Comparison of ENCODE assay signal across 8 cellular contexts in genomic region chr21:13980115-13980662, GRCh38.
DNase-seq lines count a peak whose midpoint lies in the region; ATAC-seq and TF ChIP-seq lines count a peak whose summit lies in the region.
"Not testable (repeated sequence)": the region's sequence is repeated elsewhere in the genome, so short reads cannot be mapped to it uniquely, and the experiment has no call there.

No MANE protein-coding gene starts in this region.

- H4K8ac ChIP-seq in mesendoderm (ENCODE audit: low read depth, low read length) = not testable (repeated sequence)

- not testable (repeated sequence) for H3K23ac ChIP-seq in mesendoderm (ENCODE audit: low read length)

- H3K27ac ChIP-seq in mesendoderm (ENCODE audit: low read depth, low read length) = not testable (repeated sequence)

- not testable (repeated sequence) for H3K27me3 ChIP-seq in mesendoderm (ENCODE audit: insufficient read depth, low read length, poor library complexity)

- not testable (repeated sequence) for H3K9ac ChIP-seq in mesendoderm (ENCODE audit: low read length)

- H3K79me1 ChIP-seq in mesendoderm (ENCODE audit: low read length) = not testable (repeated sequence)

- H2BK15ac ChIP-seq in mesendoderm (replicated peaks; ENCODE audit: low read depth) = not testable (repeated sequence)

- not testable (repeated sequence) for H2BK120ac ChIP-seq in mesendoderm (ENCODE audit: low read depth, low read length)

- not testable (repeated sequence) for H3K18ac ChIP-seq in mesendoderm (ENCODE audit: low read length)

- not testable (repeated sequence) for H3K56ac ChIP-seq in mesendoderm (ENCODE audit: low read length)

- H3K4me2 ChIP-seq in mesendoderm (ENCODE audit: low read length) = not testable (repeated sequence)

- no CpG with 5 or more reads among the region's 42 CpGs for WGBS in mesendoderm (ENCODE audit: extremely low coverage, insufficient coverage, low lambda C conversion rate)

- not testable (repeated sequence) for TF ChIP-seq CTCF in GM20000 (IDR thresholded peaks at IDR 0.05; ENCODE audit: extremely low read depth, missing control alignments)

- ATAC-seq in HG03432 (IDR thresholded peaks at IDR 0.05; ENCODE audit: unreplicated experiment) = peak; percentile 97

- not testable (repeated sequence) for H3K36me3 ChIP-seq in mesendoderm (ENCODE audit: control insufficient read depth, insufficient read depth, low read length)

- H3K79me2 ChIP-seq in mesendoderm (ENCODE audit: control insufficient read depth, insufficient read depth, low read length) = not testable (repeated sequence)

- peak; percentile 69 for DNase-seq in D341Med (ENCODE audit: low spot score)
- peak; percentile 63 for DNase-seq in GM20000 (ENCODE audit: low spot score)
- peak; percentile 46 for DNase-seq in NCI-H524 treated with DMSO at 0.1 percent for 48 hours (lab: John Stamatoyannopoulos, UW)
- DNase-seq in activated CD8-positive, alpha-beta memory T cell treated with anti-CD3 and anti-CD28 coated beads for 4 hours (ENCODE audit: low read depth in 2 of 2) = peak; percentile 17 to 29
- peak; percentile 47 for DNase-seq in effector CD4-positive, alpha-beta T cell
- DNase-seq in mesendoderm = peak; percentile 78
- peak; percentile 34 to 44 for DNase-seq in stimulated activated CD8-positive, alpha-beta memory T cell treated with anti-CD3 and anti-CD28 coated beads, Interleukin-2, amount 100 ng/mL, for 48 hours (ENCODE audit: low read depth in 2 of 2)

- H2BK5ac ChIP-seq in mesendoderm (ENCODE audit: low read length) = not testable (repeated sequence)

- not testable (repeated sequence) for H3K4ac ChIP-seq in mesendoderm (ENCODE audit: low read depth, low read length)

- H2AK5ac ChIP-seq in mesendoderm (ENCODE audit: low read length) = not testable (repeated sequence)

- H3K4me1 ChIP-seq in mesendoderm (ENCODE audit: control insufficient read depth, low read depth, low read length) = not testable (repeated sequence)

- not testable (repeated sequence) for H3K4me3 ChIP-seq in mesendoderm (ENCODE audit: low read length)

- H4K5ac ChIP-seq in mesendoderm (ENCODE audit: low read length) = not testable (repeated sequence)

Comparison
In these comparisons a context has a peak if more than half of its experiments do, and no peak if none do; other contexts are left out.
1. DNase-seq: peak in every context shown above with its lines; median percentile 78 in mesendoderm; 69 in D341Med; 63 in GM20000; 47 in effector CD4-positive, alpha-beta T cell; 46 in NCI-H524 treated with DMSO at 0.1 percent for 48 hours; 39 in stimulated activated CD8-positive, alpha-beta memory T cell treated with anti-CD3 and anti-CD28 coated beads, Interleukin-2, amount 100 ng/mL, for 48 hours; 23 in activated CD8-positive, alpha-beta memory T cell treated with anti-CD3 and anti-CD28 coated beads for 4 hours.